Comparison of ENCODE assay signal across 10 cellular contexts in the genomic region with DNA sequence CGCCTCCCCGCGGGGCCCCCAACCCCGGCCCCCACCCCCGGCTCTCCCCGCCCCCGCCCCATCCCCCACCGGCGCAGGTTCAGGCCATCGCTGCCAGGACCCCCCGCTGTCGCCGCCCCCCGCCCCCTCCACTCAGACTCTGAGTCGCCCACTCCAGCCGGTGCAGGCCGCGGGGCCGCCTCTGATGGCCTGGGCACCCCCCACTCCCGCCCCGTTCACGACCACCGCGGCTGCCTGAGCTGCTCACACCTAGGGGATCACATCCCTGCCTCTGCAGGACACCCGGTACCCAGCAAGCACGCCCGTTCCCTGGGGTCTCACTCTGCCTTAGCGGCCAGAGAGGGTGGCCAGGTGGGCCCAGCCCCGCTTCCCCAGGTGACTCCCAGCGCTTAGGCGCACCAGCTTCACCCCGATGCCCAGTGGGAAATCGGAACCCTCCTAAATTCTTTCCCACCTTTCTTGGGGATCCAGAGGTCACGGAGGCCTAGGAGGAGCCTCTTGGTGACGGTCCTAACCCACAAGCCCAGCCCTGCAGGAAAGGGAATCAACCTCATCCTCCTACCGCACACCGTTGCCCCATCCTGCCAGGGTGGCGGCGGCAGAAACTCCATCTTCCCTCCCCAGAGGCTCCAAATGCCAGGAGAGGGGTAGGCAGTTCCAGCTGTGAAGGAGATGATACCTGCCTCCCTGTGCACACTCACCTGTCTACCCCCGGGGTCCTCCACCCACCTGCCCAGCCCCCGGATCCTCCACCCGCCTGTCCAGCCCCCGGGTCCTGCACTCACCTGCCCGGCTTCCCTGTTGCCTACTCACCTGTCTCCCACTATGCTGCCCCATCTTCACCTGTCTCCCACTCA. TPM values are rescaled to one million over a fixed set of nuclear protein-coding genes. Genes with fewer than 3 reads are reported as not detected.
A peak's percentile ranks its signal among the peaks of the same experiment; 100 is the strongest.
DNase-seq lines count a peak whose midpoint lies in the region; ATAC-seq and TF ChIP-seq lines count a peak whose summit lies in the region.
"Had no signal": no experiment of that assay in that cellular context is flagged by ENCODE, and none has a peak within 500 bp of the region (broad histone marks: within the 10 kb centered on the region; RNA-seq: fewer than 3 reads in every experiment).

No MANE protein-coding gene starts in this region.

- H2AFZ ChIP-seq in SK-N-SH (ENCODE audit: low read depth): 0 out of 2 replicates have a peak overlapping the region, but pooled peaks have one; percentile 69

- ATAC-seq in HG02610 (IDR thresholded peaks at IDR 0.05; ENCODE audit: unreplicated experiment): no peak

- no peak for TF ChIP-seq POLR2A in prostate gland (IDR thresholded peaks at IDR 0.05)

- TF ChIP-seq CTCF in SK-N-SH (IDR thresholded peaks at IDR 0.05): no peak
- TF ChIP-seq CTCF in glutamatergic neuron (IDR thresholded peaks at IDR 0.05; ENCODE audit: partially characterized antibody, unreplicated experiment): no peak
- TF ChIP-seq CTCF in prostate gland (IDR thresholded peaks at IDR 0.05): no peak

- H3K27ac ChIP-seq in SK-N-SH (ENCODE audit: low read depth in 2 of 2, low read length in 1 of 2) (peak overlapping the region in 1 of 2 experiments; percentile 43; a peak in 1 of 4 replicates), prostate gland (no peak overlapping the region)
- H3K27ac ChIP-seq: SK-N-MC had no signal

- POLR2A ChIA-PET in SK-N-SH (lab: Yijun Ruan, JAX): no interaction called here

- H3K36me3 ChIP-seq in SK-N-SH (replicated peaks in 1 of 2; ENCODE audit: control insufficient read depth in 1 of 2, insufficient read depth in 2 of 2, low read length in 1 of 2) (no peaks in the 10 kb centered on the region), prostate gland (no peaks in the 10 kb centered on the region)

- H3K79me2 ChIP-seq in SK-N-SH (ENCODE audit: insufficient read depth): no peaks in the 10 kb centered on the region

- no peaks in the 10 kb centered on the region for H3K36me3 Mint-ChIP-seq in glutamatergic neuron (ENCODE audit: unreplicated experiment)

- no peaks in the 10 kb centered on the region for H3F3A ChIP-seq in SK-N-SH (replicated peaks; ENCODE audit: insufficient read depth)

- DNase-seq in D341Med (ENCODE audit: low spot score) (peak; percentile 37), SK-N-SH (peak; percentile 90), glutamatergic neuron (peak; percentile 37), prostate gland (ENCODE audit: low spot score) (no peak), NCI-H2029 treated with DMSO at 0.1 percent for 48 hours (lab: John Stamatoyannopoulos, UW) (no peak), occipital lobe (lab: John Stamatoyannopoulos, UW) (no peak)
- DNase-seq: amniotic stem cell, small intestine had no signal

- H3K4me1 Mint-ChIP-seq in glutamatergic neuron (ENCODE audit: low read depth, unreplicated experiment): no peaks in the 10 kb centered on the region

- WGBS in SK-N-SH (ENCODE audit: low lambda C conversion rate): 72% methylated on average over 25 of the region's 44 CpGs
- WGBS in prostate gland: 61% methylated on average over 15 of the region's 44 CpGs

- H3K27me3 ChIP-seq in SK-N-SH (ENCODE audit: insufficient read depth) (no peaks in the 10 kb centered on the region), prostate gland (replicated peaks; ENCODE audit: insufficient read depth) (no peaks in the 10 kb centered on the region)

- peak overlapping the region; percentile 20 for H3K27ac Mint-ChIP-seq in glutamatergic neuron (ENCODE audit: unreplicated experiment)

- TF ChIP-seq RAD21 in SK-N-SH (IDR thresholded peaks at IDR 0.05; ENCODE audit: low read length): no peak

- CTCF ChIA-PET in SK-N-SH (lab: Yijun Ruan, JAX): interaction anchor here (1.0 to 1.5 kb wide), 5 partner anchors 8 to 160 kb away, joined by 3 to 5 read pairs (median 4); no protein-coding TSS in a partner anchor

- no peak overlapping the region for H3K9ac ChIP-seq in SK-N-SH

- intact Hi-C loops in prostate gland (cut with DNase I): no loop called here

- H3K9me3 ChIP-seq in SK-N-SH: no peaks in the 10 kb centered on the region
- no peaks in the 10 kb centered on the region for H3K9me3 ChIP-seq in prostate gland

- peak overlapping the region in 1 of 2 experiments; percentile 56; a peak in 3 of 4 replicates for H3K4me3 ChIP-seq in SK-N-SH (ENCODE audit: low read depth in 2 of 2, low read length in 1 of 2)
- peak overlapping the region; percentile 49 to 88 for H3K4me3 ChIP-seq in prostate gland

- no peaks in the 10 kb centered on the region for H4K20me1 ChIP-seq in SK-N-SH (ENCODE audit: insufficient read depth)

- H3K4me1 ChIP-seq in SK-N-SH (ENCODE audit: control insufficient read depth in 1 of 2, insufficient read depth in 2 of 2, low read depth in 1 of 2, low read length in 1 of 2): peaks cover 0 to 12% of the 10 kb centered on the region in 2 experiments; a peak in 2 of 4 replicates
- no peaks in the 10 kb centered on the region for H3K4me1 ChIP-seq in prostate gland (replicated peaks)

- H3K9me3 Mint-ChIP-seq in glutamatergic neuron (ENCODE audit: unreplicated experiment): peaks cover 5% of the 10 kb centered on the region

- H3K4me2 ChIP-seq in SK-N-SH: peak overlapping the region; percentile 76

- no peak for TF ChIP-seq EP300 in SK-N-SH (IDR thresholded peaks at IDR 0.05; ENCODE audit: borderline replicate concordance in 1 of 2, low read depth in 1 of 2, low read length in 1 of 2)

- no peaks in the 10 kb centered on the region for H3K9me2 ChIP-seq in SK-N-SH

- H3K4me3 Mint-ChIP-seq in glutamatergic neuron (ENCODE audit: unreplicated experiment): peak overlapping the region; percentile 59

- peaks cover 11% of the 10 kb centered on the region for H3K27me3 Mint-ChIP-seq in glutamatergic neuron (ENCODE audit: unreplicated experiment)

TF ChIP-seq in SK-N-SH, 30 proteins besides CTCF, POLR2A, EP300 and RAD21:
- TF ChIP-seq POLR2AphosphoS5 (IDR thresholded peaks at IDR 0.05; ENCODE audit: low read depth, low read length) (no peak), RCOR1 (IDR thresholded peaks at IDR 0.05; ENCODE audit: low read length) (no peak), USF2 (IDR thresholded peaks at IDR 0.05; ENCODE audit: borderline replicate concordance, low read depth, low read length) (no peak), SMC3 (IDR thresholded peaks at IDR 0.05; ENCODE audit: low read depth, low read length) (no peak), NRF1 (IDR thresholded peaks at IDR 0.05; ENCODE audit: low read depth, low read length) (no peak), FOXJ3 (CRISPR knock-in tag; IDR thresholded peaks at IDR 0.05) (no peak), CHD2 (IDR thresholded peaks at IDR 0.05; ENCODE audit: low read length, partially characterized antibody) (no peak), EZH2phosphoT487 (IDR thresholded peaks at IDR 0.05; ENCODE audit: borderline replicate concordance, low read depth) (no peak), NFIC (IDR thresholded peaks at IDR 0.05; ENCODE audit: borderline replicate concordance) (no peak), RXRA (IDR thresholded peaks at IDR 0.05; ENCODE audit: borderline replicate concordance, low read depth) (no peak), ZBTB33 (IDR thresholded peaks at IDR 0.05; ENCODE audit: borderline replicate concordance, low read depth) (no peak), YY1 (IDR thresholded peaks at IDR 0.05; ENCODE audit: low read depth) (no peak), MEF2A (IDR thresholded peaks at IDR 0.05; ENCODE audit: borderline replicate concordance, low read depth) (no peak)
TF ChIP-seq in SK-N-SH: peak in this region for 0.

RNA-seq across cellular contexts. Expression of gene DNAAF5, which starts 13.7 kb away (rescaled TPM):
- polyA plus RNA-seq in SK-N-SH (2012; rRNA removed): 51.8 and 58.5 TPM in 2 replicates
- polyA plus RNA-seq in SK-N-SH (2012; cell fraction: cytosol; rRNA removed): 29.0 and 41.8 TPM in 2 replicates
- polyA plus RNA-seq in SK-N-SH (2012; cell fraction: nucleus; rRNA removed): 74.3 and 79.4 TPM in 2 replicates
- total RNA-seq in glutamatergic neuron (ENCODE audit: unreplicated experiment) (15.2 TPM), prostate gland (10 to 100 TPM; 30.8 to 52.0 TPM), occipital lobe (7.0 TPM)

RNA-seq across cellular contexts. Expression of gene PRKAR1B, which starts 14.3 kb away (rescaled TPM):
- 50.5 and 63.7 TPM in 2 replicates for polyA plus RNA-seq in SK-N-SH (2012; rRNA removed)
- polyA plus RNA-seq in SK-N-SH (2012; cell fraction: cytosol; rRNA removed): 43.8 and 69.6 TPM in 2 replicates
- polyA plus RNA-seq in SK-N-SH (2012; cell fraction: nucleus; rRNA removed): 55.8 and 70.9 TPM in 2 replicates
- total RNA-seq in glutamatergic neuron (ENCODE audit: unreplicated experiment): 12.8 TPM
- 10 to 100 TPM; 20.2 to 44.8 TPM for total RNA-seq in prostate gland
- total RNA-seq in occipital lobe: 81.9 TPM

Comparison
In these comparisons a context has a peak if more than half of its experiments do, and no peak if none do; other contexts are left out.
1. DNase-seq: peak in D341Med (single experiment), SK-N-SH (single experiment) and glutamatergic neuron (single experiment); none in prostate gland (single experiment), NCI-H2029 treated with DMSO at 0.1 percent for 48 hours (single experiment) and occipital lobe (single experiment).